ENCODE assay signal across 10 cellular contexts in the genomic region with DNA sequence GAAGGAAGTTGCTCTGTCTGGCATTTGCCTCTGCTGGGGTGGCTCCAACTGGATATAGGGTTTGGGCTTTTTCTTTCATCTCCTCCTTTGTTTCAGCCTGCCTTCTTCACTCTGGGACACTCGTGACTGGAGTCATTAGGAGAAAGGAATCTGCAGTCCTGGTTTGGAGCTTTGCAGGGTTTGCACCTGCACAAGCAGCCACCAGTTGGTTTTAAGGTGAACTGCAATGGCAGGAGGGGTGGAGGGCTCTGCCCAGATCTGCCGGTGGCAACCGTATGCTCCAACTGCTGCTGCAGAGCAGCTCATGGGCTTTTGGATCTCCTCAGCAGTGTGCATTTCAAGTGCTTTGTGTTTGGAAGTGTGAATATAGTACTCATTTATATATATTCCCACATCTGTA.
DNase-seq lines count a peak whose midpoint lies in the region; FAIRE-seq and TF ChIP-seq lines count a peak whose summit lies in the region.
"Had no signal": no experiment of that assay in that cellular context is flagged by ENCODE, and none has a peak within 500 bp of the region (broad histone marks: within the 10 kb centered on the region; RNA-seq: fewer than 3 reads in every experiment).

No MANE protein-coding gene starts in this region.

- peaks cover 59% of the 10 kb centered on the region for H3K79me2 ChIP-seq in astrocyte (ENCODE audit: insufficient read depth, low read length)

- H3K36me3 ChIP-seq in astrocyte (ENCODE audit: insufficient read depth, low read length): no peaks in the 10 kb centered on the region
- no peaks in the 10 kb centered on the region for H3K36me3 ChIP-seq in brain microvascular endothelial cell (replicated peaks)
- H3K36me3 ChIP-seq: cardiac muscle cell had no signal

- H3K4me3 ChIP-seq in astrocyte (ENCODE audit: insufficient read depth, low read depth, low read length): no peak overlapping the region
- H3K4me3 ChIP-seq in brain microvascular endothelial cell (ENCODE audit: low read depth, low read length): no peak overlapping the region
- H3K4me3 ChIP-seq: cardiac muscle cell had no signal

- no peak overlapping the region for H2AFZ ChIP-seq in astrocyte (ENCODE audit: low read depth, low read length)

- in situ Hi-C loops in brain microvascular endothelial cell (cut with HindIII; ENCODE audit: low pct_ligation_motif_present, low sequenced_read_pairs): no loop called here

- peaks cover 24% of the 10 kb centered on the region for H3K4me1 Mint-ChIP-seq in T-helper 2 cell treated with Interferon-gamma antibody and Interleukin-4, amounts not matched to agents 5 μg/mL and 100 μg/mL, for 36 hours (ENCODE audit: low read depth)
- H3K4me1 Mint-ChIP-seq in astrocyte (ENCODE audit: low read depth, unreplicated experiment) (peaks cover 32% of the 10 kb centered on the region), nephron progenitor cell (peaks cover 77% of the 10 kb centered on the region)

- H3K36me3 Mint-ChIP-seq in T-helper 2 cell treated with Interferon-gamma antibody and Interleukin-4, amounts not matched to agents 5 μg/mL and 100 μg/mL, for 36 hours (ENCODE audit: low read depth): peaks cover 1% of the 10 kb centered on the region
- no peaks in the 10 kb centered on the region for H3K36me3 Mint-ChIP-seq in astrocyte (ENCODE audit: low read depth, unreplicated experiment)
- H3K36me3 Mint-ChIP-seq in nephron progenitor cell (ENCODE audit: low read depth): no peaks in the 10 kb centered on the region

- H4K20me1 ChIP-seq in astrocyte (ENCODE audit: insufficient read depth, low read length): peaks cover 38% of the 10 kb centered on the region

- peaks cover 17% of the 10 kb centered on the region for H3K4me1 ChIP-seq in astrocyte (ENCODE audit: insufficient read depth, low read length)

- TF ChIP-seq POLR2A in GM12891 (IDR thresholded peaks at IDR 0.05; ENCODE audit: low read depth, low read length): no peak

- H3K4me3 Mint-ChIP-seq in T-helper 2 cell treated with Interferon-gamma antibody and Interleukin-4, amounts not matched to agents 5 μg/mL and 100 μg/mL, for 36 hours: peak overlapping the region; percentile 56
- H3K4me3 Mint-ChIP-seq in astrocyte (ENCODE audit: unreplicated experiment) (peak overlapping the region; percentile 71), nephron progenitor cell (peak overlapping the region; percentile 88)

- peaks cover 47% of the 10 kb centered on the region for H3K27me3 Mint-ChIP-seq in T-helper 2 cell treated with Interferon-gamma antibody and Interleukin-4, amounts not matched to agents 5 μg/mL and 100 μg/mL, for 36 hours (ENCODE audit: low read depth)
- no peaks in the 10 kb centered on the region for H3K27me3 Mint-ChIP-seq in astrocyte (ENCODE audit: low read depth, unreplicated experiment)
- peaks cover 4% of the 10 kb centered on the region for H3K27me3 Mint-ChIP-seq in nephron progenitor cell (ENCODE audit: low read depth, poor library complexity)

- H3K9me3 ChIP-seq in astrocyte (ENCODE audit: insufficient read depth, low read depth, low read length): no peaks in the 10 kb centered on the region

- H3K27me3 ChIP-seq in astrocyte (ENCODE audit: insufficient read depth, low read length) (no peaks in the 10 kb centered on the region), brain microvascular endothelial cell (replicated peaks) (no peaks in the 10 kb centered on the region)
- H3K27me3 ChIP-seq: cardiac muscle cell had no signal

- FAIRE-seq in astrocyte (lab: Jason Lieb, UNC) (no peak), GM12891 (lab: Jason Lieb, UNC) (no peak)

- no peak overlapping the region for H3K4me2 ChIP-seq in astrocyte (ENCODE audit: low read length)

- H3K9me3 Mint-ChIP-seq in T-helper 2 cell treated with Interferon-gamma antibody and Interleukin-4, amounts not matched to agents 5 μg/mL and 100 μg/mL, for 36 hours: no peaks in the 10 kb centered on the region
- H3K9me3 Mint-ChIP-seq in astrocyte (ENCODE audit: unreplicated experiment): no peaks in the 10 kb centered on the region
- no peaks in the 10 kb centered on the region for H3K9me3 Mint-ChIP-seq in nephron progenitor cell

- no peak for TF ChIP-seq CTCF in astrocyte (IDR thresholded peaks at IDR 0.05; ENCODE audit: insufficient read depth, low read depth, low read length)
- no peak for TF ChIP-seq CTCF in nephron progenitor cell (IDR thresholded peaks at IDR 0.05)
- no peak for TF ChIP-seq CTCF in brain microvascular endothelial cell (IDR thresholded peaks at IDR 0.05; ENCODE audit: low read depth, low read length, missing control alignments)

- H3K27ac Mint-ChIP-seq in T-helper 2 cell treated with Interferon-gamma antibody and Interleukin-4, amounts not matched to agents 5 μg/mL and 100 μg/mL, for 36 hours: no peak overlapping the region
- H3K27ac Mint-ChIP-seq in astrocyte (ENCODE audit: unreplicated experiment) (no peak overlapping the region), nephron progenitor cell (peak overlapping the region; percentile 70)

- DNase-seq in T-helper 2 cell treated with Interferon-gamma antibody and Interleukin-4, amounts not matched to agents 5 μg/mL and 100 μg/mL, for 36 hours (ENCODE audit: low spot score): no peak
- DNase-seq in T-helper 2 cell (no peak), NCI-H1694 (lab: John Stamatoyannopoulos, UW) (peak; percentile 20), astrocyte (ENCODE audit: low read depth) (no peak), nephron progenitor cell (no peak), GM12891 (ENCODE audit: insufficient read length, low spot score) (no peak), brain microvascular endothelial cell (no peak), COR-L47 (lab: John Stamatoyannopoulos, UW) (no peak)
- DNase-seq: hypothalamus had no signal

- H3K9ac ChIP-seq in astrocyte (ENCODE audit: low read length): no peak overlapping the region

- H3K27ac ChIP-seq in astrocyte (ENCODE audit: low read depth, low read length) (no peak overlapping the region), brain microvascular endothelial cell (no peak overlapping the region)
- H3K27ac ChIP-seq: cardiac muscle cell had no signal

TF ChIP-seq in GM12891, 5 proteins besides CTCF, POLR2A, EP300 and RAD21:
- TF ChIP-seq SPI1 (IDR thresholded peaks at IDR 0.05; ENCODE audit: low read depth, low read length): no peak
- no peak for TF ChIP-seq TAF1 (IDR thresholded peaks at IDR 0.05; ENCODE audit: low read depth, low read length)
- no peak for TF ChIP-seq PAX5 (IDR thresholded peaks at IDR 0.05; ENCODE audit: insufficient read depth, low read length, severe bottlenecking)
- no peak for TF ChIP-seq POU2F2 (IDR thresholded peaks at IDR 0.05; ENCODE audit: low read depth, low read length)
- TF ChIP-seq POLR2AphosphoS5 (IDR thresholded peaks at IDR 0.05; ENCODE audit: low read depth, low read length): no peak
